Comparison of ENCODE assay signal across 8 cellular contexts in genomic region chr2:102064679-102065674, GRCh38.
DNase-seq lines count a peak whose midpoint lies in the region; ATAC-seq, FAIRE-seq and TF ChIP-seq lines count a peak whose summit lies in the region.

No MANE protein-coding gene starts in this region.

- DNase-seq in AG20443 (ENCODE audit: low spot score): peak; percentile 59
- DNase-seq in RCC 7860 (ENCODE audit: low spot score): peak; percentile 14
- DNase-seq in fibroblast of mammary gland (ENCODE audit: low read depth): peak; percentile 81
- DNase-seq in midbrain (lab: John Stamatoyannopoulos, UW): no peak
- no peak for DNase-seq in activated gamma-delta T cell (lab: John Stamatoyannopoulos, UW)
- DNase-seq in glomerular visceral epithelial cell (ENCODE audit: extremely low spot score): no peak

- ATAC-seq in GM19463 (IDR thresholded peaks at IDR 0.05; ENCODE audit: unreplicated experiment): no peak

- H3K9me3 ChIP-seq in parathyroid adenoma (ENCODE audit: control insufficient read depth, low read length): no peaks in the 10 kb centered on the region

- no peaks in the 10 kb centered on the region for H3K27me3 ChIP-seq in parathyroid adenoma (ENCODE audit: control insufficient read depth, insufficient read depth, low read length)

- H3K4me3 ChIP-seq in fibroblast of mammary gland (ENCODE audit: control insufficient read depth, low read depth, low read length) (peak overlapping the region; percentile 25), parathyroid adenoma (ENCODE audit: low read depth, low read length) (no peak overlapping the region)

- H3K9ac ChIP-seq in parathyroid adenoma: no peak overlapping the region

- no peak for TF ChIP-seq CTCF in fibroblast of mammary gland (conservative IDR thresholded peaks at IDR 0.05; ENCODE audit: control insufficient read depth, insufficient read depth, low read depth, low read length)
- TF ChIP-seq CTCF in parathyroid adenoma (IDR thresholded peaks at IDR 0.05): no peak

- peak overlapping the region; percentile 87 for H3K27ac ChIP-seq in parathyroid adenoma

- no peak for FAIRE-seq in RCC 7860 (lab: Jason Lieb, UNC)

- no peaks in the 10 kb centered on the region for H3K79me2 ChIP-seq in parathyroid adenoma

- H3K4me2 ChIP-seq in parathyroid adenoma (ENCODE audit: low read length): no peak overlapping the region

- H3K4me1 ChIP-seq in parathyroid adenoma: peaks cover 41% of the 10 kb centered on the region

- H3K36me3 ChIP-seq in parathyroid adenoma (ENCODE audit: control insufficient read depth, insufficient read depth, low read length): no peaks in the 10 kb centered on the region

- peak overlapping the region; percentile 85 for H2AFZ ChIP-seq in parathyroid adenoma

Comparison
In these comparisons a context has a peak if more than half of its experiments do, and no peak if none do; other contexts are left out.
1. DNase-seq: peak in AG20443 (single experiment), RCC 7860 (single experiment) and fibroblast of mammary gland (single experiment); none in midbrain (single experiment), activated gamma-delta T cell (single experiment) and glomerular visceral epithelial cell (single experiment).